Comparison of ENCODE assay signal across 14 cellular contexts in the genomic region with DNA sequence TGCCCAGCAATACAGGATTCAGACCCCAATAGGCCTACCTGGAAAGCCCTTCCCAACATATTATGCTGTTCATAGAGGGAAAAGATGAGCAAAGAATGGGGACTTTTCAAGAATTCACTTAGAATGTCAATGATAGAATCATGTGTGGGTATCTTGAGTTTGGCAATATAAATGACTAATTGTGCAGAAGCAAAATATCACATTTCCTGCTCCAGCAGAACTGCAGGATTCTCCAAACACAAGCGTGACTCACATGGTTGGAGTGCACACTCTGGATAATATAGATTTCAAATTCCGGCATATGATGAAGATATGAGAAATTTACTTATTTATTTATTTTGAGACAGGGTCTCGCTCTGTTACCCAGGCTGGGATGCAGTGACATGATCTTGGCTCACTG. TPM values are rescaled to one million over a fixed set of nuclear protein-coding genes. Genes with fewer than 3 reads are reported as not detected.
DNase-seq lines count a peak whose midpoint lies in the region; ATAC-seq lines count a peak whose summit lies in the region.
"Had no signal": no experiment of that assay in that cellular context is flagged by ENCODE, and none has a peak within 500 bp of the region (broad histone marks: within the 10 kb centered on the region; RNA-seq: fewer than 3 reads in every experiment).

No MANE protein-coding gene starts in this region.

- H3K9me3 Mint-ChIP-seq in activated T-helper 1 cell treated with anti-CD3 and anti-CD28 coated beads, Interleukin-12 subunit alpha, Interleukin-12 subunit beta, Interleukin-2, Interleukin-4 antibody, amounts not matched to agents 30 ng/mL and 10 ng/mL and 1 ng/mL, durations not matched to agents 14 hours and 24 hours and 36 hours: no peaks in the 10 kb centered on the region

- intact Hi-C loops in activated T-helper 1 cell treated with anti-CD3 and anti-CD28 coated beads, Interleukin-12 subunit alpha, Interleukin-12 subunit beta, Interleukin-2, Interleukin-4 antibody, amounts not matched to agents 30 ng/mL and 10 ng/mL and 1 ng/mL, durations not matched to agents 14 hours and 24 hours and 36 hours (cut with micrococcal nuclease): no loop called here

- H3K27ac Mint-ChIP-seq in activated T-helper 1 cell treated with anti-CD3 and anti-CD28 coated beads, Interleukin-12 subunit alpha, Interleukin-12 subunit beta, Interleukin-2, Interleukin-4 antibody, amounts not matched to agents 30 ng/mL and 10 ng/mL and 1 ng/mL, durations not matched to agents 14 hours and 24 hours and 36 hours: no peak overlapping the region

- H3K4me1 Mint-ChIP-seq in activated T-helper 1 cell treated with anti-CD3 and anti-CD28 coated beads, Interleukin-12 subunit alpha, Interleukin-12 subunit beta, Interleukin-2, Interleukin-4 antibody, amounts not matched to agents 30 ng/mL and 10 ng/mL and 1 ng/mL, durations not matched to agents 14 hours and 24 hours and 36 hours (ENCODE audit: low read depth): no peaks in the 10 kb centered on the region

- H3K36me3 Mint-ChIP-seq in activated T-helper 1 cell treated with anti-CD3 and anti-CD28 coated beads, Interleukin-12 subunit alpha, Interleukin-12 subunit beta, Interleukin-2, Interleukin-4 antibody, amounts not matched to agents 30 ng/mL and 10 ng/mL and 1 ng/mL, durations not matched to agents 14 hours and 24 hours and 36 hours (ENCODE audit: low read depth): no peaks in the 10 kb centered on the region

- DNase-seq in AG08395 (ENCODE audit: low spot score) (peak; percentile 70), HT1080 (ENCODE audit: low read depth) (peak; percentile 84), brain pericyte (ENCODE audit: low read depth, low spot score) (peak; percentile 48), iris pigment epithelial cell (ENCODE audit: low read depth) (peak; percentile 90), HK-2 (ENCODE audit: unreplicated experiment) (no peak), T-helper 1 cell (no peak)
- no peak for DNase-seq in activated T-helper 1 cell treated with anti-CD3 and anti-CD28 coated beads, Interleukin-12 subunit alpha, Interleukin-12 subunit beta, Interleukin-2, Interleukin-4 antibody, amounts not matched to agents 30 ng/mL and 10 ng/mL and 1 ng/mL, durations not matched to agents 14 hours and 24 hours and 36 hours (ENCODE audit: low spot score)
- DNase-seq: DMS79 treated with DMSO at 0.1 percent for 48 hours; effector CD8-positive, alpha-beta T cell; hippocampal formation; MM.1S; occipital lobe; transverse colon had no signal

- H3K4me3 Mint-ChIP-seq in activated T-helper 1 cell treated with anti-CD3 and anti-CD28 coated beads, Interleukin-12 subunit alpha, Interleukin-12 subunit beta, Interleukin-2, Interleukin-4 antibody, amounts not matched to agents 30 ng/mL and 10 ng/mL and 1 ng/mL, durations not matched to agents 14 hours and 24 hours and 36 hours: no peak overlapping the region

- no peak for ATAC-seq in HG02973 (IDR thresholded peaks at IDR 0.05; ENCODE audit: unreplicated experiment)

- peaks cover 3% of the 10 kb centered on the region for H3K27me3 Mint-ChIP-seq in activated T-helper 1 cell treated with anti-CD3 and anti-CD28 coated beads, Interleukin-12 subunit alpha, Interleukin-12 subunit beta, Interleukin-2, Interleukin-4 antibody, amounts not matched to agents 30 ng/mL and 10 ng/mL and 1 ng/mL, durations not matched to agents 14 hours and 24 hours and 36 hours (ENCODE audit: insufficient read depth)

RNA-seq across cellular contexts. Expression of gene APOL5, which starts 12.5 kb away (rescaled TPM):
- not detected in 2 replicates for total RNA-seq in HT1080 (2014; rRNA removed; shearing (Covaris generic))
- polyA plus RNA-seq in HT1080 (2015; cell fraction: cytosol; rRNA removed): not detected in 2 replicates
- polyA plus RNA-seq in HT1080 (2015; cell fraction: nucleus; rRNA removed): not detected in 2 replicates
- not detected in 2 replicates for total RNA-seq in activated T-helper 1 cell treated with anti-CD3 and anti-CD28 coated beads, Interleukin-12 subunit alpha, Interleukin-12 subunit beta, Interleukin-2, Interleukin-4 antibody, amounts not matched to agents 30 ng/mL and 10 ng/mL and 1 ng/mL, durations not matched to agents 14 hours and 24 hours and 36 hours
- total RNA-seq: occipital lobe, transverse colon had no signal

RNA-seq across cellular contexts. Expression of gene APOL6, which starts 56.9 kb away (rescaled TPM):
- total RNA-seq in HT1080 (2014; rRNA removed; shearing (Covaris generic)): 4.3 and 4.6 TPM in 2 replicates
- polyA plus RNA-seq in HT1080 (2015; cell fraction: cytosol; rRNA removed): 2.7 and 3.6 TPM in 2 replicates
- 6.6 and 6.9 TPM in 2 replicates for polyA plus RNA-seq in HT1080 (2015; cell fraction: nucleus; rRNA removed)
- total RNA-seq in activated T-helper 1 cell treated with anti-CD3 and anti-CD28 coated beads, Interleukin-12 subunit alpha, Interleukin-12 subunit beta, Interleukin-2, Interleukin-4 antibody, amounts not matched to agents 30 ng/mL and 10 ng/mL and 1 ng/mL, durations not matched to agents 14 hours and 24 hours and 36 hours: 27.3 and 27.7 TPM in 2 replicates

Comparison
In these comparisons a context has a peak if more than half of its experiments do, and no peak if none do; other contexts are left out.
1. DNase-seq: peak in AG08395 (single experiment), HT1080 (single experiment), brain pericyte (single experiment) and iris pigment epithelial cell (single experiment); none in activated T-helper 1 cell treated with anti-CD3 and anti-CD28 coated beads, Interleukin-12 subunit alpha, Interleukin-12 subunit beta, Interleukin-2, Interleukin-4 antibody, amounts not matched to agents 30 ng/mL and 10 ng/mL and 1 ng/mL, durations not matched to agents 14 hours and 24 hours and 36 hours (single experiment), HK-2 (single experiment) and T-helper 1 cell (0 of 5).